10 cellular contexts compared by ENCODE assay signal in genomic region chr5:157189223-157189622, GRCh38. TPM values are rescaled to one million over a fixed set of nuclear protein-coding genes. Genes with fewer than 3 reads are reported as not detected.
DNase-seq lines count a peak whose midpoint lies in the region; ATAC-seq and TF ChIP-seq lines count a peak whose summit lies in the region.
"Had no signal": no experiment of that assay in that cellular context is flagged by ENCODE, and none has a peak within 500 bp of the region (broad histone marks: within the 10 kb centered on the region; RNA-seq: fewer than 3 reads in every experiment).

No MANE protein-coding gene starts in this region.

- no peak for TF ChIP-seq CTCF in natural killer cell (IDR thresholded peaks at IDR 0.05)
- no peak for TF ChIP-seq CTCF in BE2C (IDR thresholded peaks at IDR 0.05; ENCODE audit: low read depth, low read length)

- H3K9me3 ChIP-seq in BE2C: no peaks in the 10 kb centered on the region

- no peaks in the 10 kb centered on the region for H3K27me3 Mint-ChIP-seq in T-helper 1 cell treated with Interleukin-12 subunit alpha and Interleukin-12 subunit beta and Interleukin-4 antibody, amounts not matched to agents 30 μg/mL and 1 μg/mL, for 36 hours (ENCODE audit: low read depth)
- no peaks in the 10 kb centered on the region for H3K27me3 Mint-ChIP-seq in natural killer cell (ENCODE audit: low read depth in 2 of 2)

- H3K27me3 ChIP-seq in BE2C: peaks cover 6% of the 10 kb centered on the region; the same call in 1 of the 2 replicates

- peak; percentile 89 for ATAC-seq in GM18870 (IDR thresholded peaks at IDR 0.05; ENCODE audit: unreplicated experiment)
- ATAC-seq in GM21825 (IDR thresholded peaks at IDR 0.05; ENCODE audit: unreplicated experiment): peak; percentile 85
- ATAC-seq in natural killer cell: no peak
- no peak for ATAC-seq in HG03139 (IDR thresholded peaks at IDR 0.05; ENCODE audit: unreplicated experiment)

- no peaks in the 10 kb centered on the region for H3K36me3 ChIP-seq in BE2C

- H3K4me1 ChIP-seq in BE2C: no peaks in the 10 kb centered on the region

- no peak overlapping the region for H3K4me3 ChIP-seq in BE2C (ENCODE audit: low read depth, low read length)

- intact Hi-C loops in natural killer cell (cut with micrococcal nuclease): no loop called here

- DNase-seq in natural killer cell (no peak), BE2C (no peak)
- no peak for DNase-seq in effector CD8-positive, alpha-beta T cell (lab: John Stamatoyannopoulos, UW)
- DNase-seq: naive B cell had no signal

- peaks cover 73% of the 10 kb centered on the region for H3K36me3 Mint-ChIP-seq in T-helper 1 cell treated with Interleukin-12 subunit alpha and Interleukin-12 subunit beta and Interleukin-4 antibody, amounts not matched to agents 30 μg/mL and 1 μg/mL, for 36 hours (ENCODE audit: low read depth)
- H3K36me3 Mint-ChIP-seq in natural killer cell: peaks cover 7% of the 10 kb centered on the region

- H3K4me1 Mint-ChIP-seq in T-helper 1 cell treated with Interleukin-12 subunit alpha and Interleukin-12 subunit beta and Interleukin-4 antibody, amounts not matched to agents 30 μg/mL and 1 μg/mL, for 36 hours (ENCODE audit: low read depth): peaks cover 76% of the 10 kb centered on the region
- H3K4me1 Mint-ChIP-seq in natural killer cell: peaks cover 85 to 87% of the 10 kb centered on the region in 2 donors
- H3K4me1 Mint-ChIP-seq: naive B cell had no signal

- H3K4me3 Mint-ChIP-seq in T-helper 1 cell treated with Interleukin-12 subunit alpha and Interleukin-12 subunit beta and Interleukin-4 antibody, amounts not matched to agents 30 μg/mL and 1 μg/mL, for 36 hours: peak overlapping the region; percentile 79
- peak overlapping the region; percentile 67 for H3K4me3 Mint-ChIP-seq in natural killer cell
- H3K4me3 Mint-ChIP-seq: naive B cell had no signal

- peak overlapping the region; percentile 84 for H3K27ac Mint-ChIP-seq in T-helper 1 cell treated with Interleukin-12 subunit alpha and Interleukin-12 subunit beta and Interleukin-4 antibody, amounts not matched to agents 30 μg/mL and 1 μg/mL, for 36 hours
- peak overlapping the region; percentile 74 to 75 for H3K27ac Mint-ChIP-seq in natural killer cell

- peaks cover 5% of the 10 kb centered on the region for H3K9me3 Mint-ChIP-seq in T-helper 1 cell treated with Interleukin-12 subunit alpha and Interleukin-12 subunit beta and Interleukin-4 antibody, amounts not matched to agents 30 μg/mL and 1 μg/mL, for 36 hours
- no peaks in the 10 kb centered on the region for H3K9me3 Mint-ChIP-seq in natural killer cell

RNA-seq across cellular contexts. Expression of gene ITK, which starts 8.6 kb away (rescaled TPM):
- 100 to 1,000 TPM; 153 to 188 (median 186) TPM for total RNA-seq in natural killer cell
- not detected for polyA plus RNA-seq in BE2C (2012; ENCODE audit: insufficient read depth, insufficient read length, low read depth)

RNA-seq across cellular contexts. Expression of gene GARIN3, which starts 23.2 kb away (rescaled TPM):
- total RNA-seq in natural killer cell: not detected
- not detected for polyA plus RNA-seq in BE2C (2012; ENCODE audit: insufficient read depth, insufficient read length, low read depth)
- total RNA-seq: T-helper 1 cell treated with Interleukin-12 subunit alpha and Interleukin-12 subunit beta and Interleukin-4 antibody, amounts not matched to agents 30 ng/mL and 1 ng/mL, for 36 hours had no signal
- polyA plus RNA-seq: adipose tissue had no signal

RNA-seq across cellular contexts. Expression of gene MED7, which starts 46.6 kb away (rescaled TPM):
- total RNA-seq in natural killer cell: 10 to 100 TPM in 2 of 3 donors, 1 to 10 TPM in 1; 9.6 to 13.3 (median 12.4) TPM
- polyA plus RNA-seq in BE2C (2012; ENCODE audit: insufficient read depth, insufficient read length, low read depth): 7.1 TPM

Comparison
In these comparisons a context has a peak if more than half of its experiments do, and no peak if none do; other contexts are left out.
1. ATAC-seq: peak in GM18870 (single experiment) and GM21825 (single experiment); none in natural killer cell (0 of 3) and HG03139 (single experiment).